Comparison of ENCODE assay signal across 10 cellular contexts in genomic region chr2:64277101-64277849, GRCh38.
DNase-seq lines count a peak whose midpoint lies in the region; ATAC-seq and TF ChIP-seq lines count a peak whose summit lies in the region.
"Had no signal": no experiment of that assay in that cellular context is flagged by ENCODE, and none has a peak within 500 bp of the region (broad histone marks: within the 10 kb centered on the region; RNA-seq: fewer than 3 reads in every experiment).

No MANE protein-coding gene starts in this region.

- intact Hi-C loops in ascending aorta (cut with DNase I) (no loop called here), lower lobe of right lung (cut with DNase I) (no loop called here), posterior vena cava (cut with DNase I) (no loop called here)

- H3K4me1 ChIP-seq in HEK293 (ENCODE audit: control insufficient read depth, insufficient read depth, low read length): no peaks in the 10 kb centered on the region
- H3K4me1 ChIP-seq in ascending aorta: peaks cover 0 to 12% of the 10 kb centered on the region in 2 donors
- H3K4me1 ChIP-seq in lower lobe of right lung: peaks cover 38% of the 10 kb centered on the region

- peak; percentile 64 to 67 for ATAC-seq in lower lobe of right lung
- no peak for ATAC-seq in HG03025 (IDR thresholded peaks at IDR 0.05; ENCODE audit: low FRiP score, unreplicated experiment)

- POLR2A ChIA-PET in HEK293 (lab: Yijun Ruan, JAX): no interaction called here

- TF ChIP-seq CTCF in HEK293 (tag by site-specific recombination; IDR thresholded peaks at IDR 0.05) (no peak), ascending aorta (IDR thresholded peaks at IDR 0.05) (no peak), lower lobe of right lung (IDR thresholded peaks at IDR 0.05) (no peak)

- H3K27me3 ChIP-seq in ascending aorta: no peaks in the 10 kb centered on the region
- no peaks in the 10 kb centered on the region for H3K27me3 ChIP-seq in lower lobe of right lung (ENCODE audit: low read depth)

- H3K4me3 ChIP-seq in HEK293 (ENCODE audit: low read depth, low read length) (no peak overlapping the region), ascending aorta (no peak overlapping the region), lower lobe of right lung (no peak overlapping the region)

- CTCF ChIA-PET in HEK293 (lab: Yijun Ruan, JAX): interaction anchor here (0.6 to 0.7 kb wide), 2 partner anchors 173 to 433 kb away, joined by 3 to 5 read pairs; no protein-coding TSS in a partner anchor

- H3K9me3 ChIP-seq in HEK293 (ENCODE audit: control insufficient read depth, insufficient read depth, low read depth, low read length): no peaks in the 10 kb centered on the region
- no peaks in the 10 kb centered on the region for H3K9me3 ChIP-seq in ascending aorta
- H3K9me3 ChIP-seq in lower lobe of right lung: no peaks in the 10 kb centered on the region

- DNase-seq in A172 (ENCODE audit: low spot score) (peak; percentile 28), ascending aorta (ENCODE audit: low spot score in 2 of 2) (no peak), lower lobe of right lung (no peak), ureter (ENCODE audit: low spot score) (no peak), posterior vena cava (ENCODE audit: low spot score) (no peak)
- DNase-seq in stimulated activated naive CD4-positive, alpha-beta T cell (lab: John Stamatoyannopoulos, UW): no peak
- DNase-seq: activated effector memory CD4-positive, alpha-beta T cell treated with anti-CD3 and anti-CD28 coated beads, Interleukin-2, amount 50 U/mL, for 16 hours; NCI-H345 had no signal

- H3K36me3 ChIP-seq in HEK293 (ENCODE audit: control insufficient read depth in 2 of 2, insufficient read depth in 1 of 2, low read length in 2 of 2) (no peaks in the 10 kb centered on the region), ascending aorta (no peaks in the 10 kb centered on the region), lower lobe of right lung (no peaks in the 10 kb centered on the region)

- no peak overlapping the region for H3K27ac ChIP-seq in HEK293 (ENCODE audit: extremely low read depth, low read depth, low read length)
- H3K27ac ChIP-seq in ascending aorta: peak overlapping the region; percentile 36 to 49
- H3K27ac ChIP-seq in lower lobe of right lung: peak overlapping the region; percentile 64

TF ChIP-seq in HEK293, 187 proteins besides CTCF, POLR2A, EP300 and RAD21:
- TF ChIP-seq ZNF112 (tag by site-specific recombination; IDR thresholded peaks at IDR 0.05): no peak
- no peak for TF ChIP-seq BCL6B (tag by site-specific recombination; IDR thresholded peaks at IDR 0.05)
- TF ChIP-seq ZNF239 (tag by site-specific recombination; IDR thresholded peaks at IDR 0.05): no peak
- TF ChIP-seq ZNF518A (tag by site-specific recombination; conservative IDR thresholded peaks at IDR 0.05; ENCODE audit: low read depth): no peak
- TF ChIP-seq ZNF596 (tag by site-specific recombination; IDR thresholded peaks at IDR 0.05): no peak
- peak; percentile 47; the same call in 1 of the 2 replicates for TF ChIP-seq ZNF366 (tag by site-specific recombination; conservative IDR thresholded peaks at IDR 0.05)
